ENCODE assay signal across 9 cellular contexts in genomic region chr19:10593820-10594637, GRCh38. TPM values are rescaled to one million over a fixed set of nuclear protein-coding genes. Genes with fewer than 3 reads are reported as not detected.
A peak's percentile ranks its signal among the peaks of the same experiment; 100 is the strongest.
DNase-seq lines count a peak whose midpoint lies in the region; ATAC-seq and TF ChIP-seq lines count a peak whose summit lies in the region.
"Had no signal": no experiment of that assay in that cellular context is flagged by ENCODE, and none has a peak within 500 bp of the region (broad histone marks: within the 10 kb centered on the region; RNA-seq: fewer than 3 reads in every experiment).

No MANE protein-coding gene starts in this region.

- H3K4me3 Mint-ChIP-seq in natural killer cell treated with Interleukin-12 subunit alpha and Interleukin-12 subunit beta and Interleukin-15 and Interleukin-18, amount 100 ng/mL, for 72 hours: peak overlapping the region; percentile 34

- ATAC-seq in HG02798 (IDR thresholded peaks at IDR 0.05; ENCODE audit: poor library complexity, unreplicated experiment) (peak; percentile 46), HG03135 (IDR thresholded peaks at IDR 0.05; ENCODE audit: unreplicated experiment) (no peak), HG03095 (IDR thresholded peaks at IDR 0.05; ENCODE audit: unreplicated experiment) (no peak)
- ATAC-seq in natural killer cell treated with Interleukin-12 subunit alpha and Interleukin-12 subunit beta and Interleukin-15 and Interleukin-18, amount 100 ng/mL, for 72 hours: no peak

- no peaks in the 10 kb centered on the region for H3K36me3 Mint-ChIP-seq in natural killer cell treated with Interleukin-12 subunit alpha and Interleukin-12 subunit beta and Interleukin-15 and Interleukin-18, amount 100 ng/mL, for 72 hours

- CTCF ChIA-PET in HEK293T (lab: Yijun Ruan, JAX): interaction anchor here (0.6 kb wide), 1 partner anchor 1704 kb away, joined by 4 read pairs; no protein-coding TSS in a partner anchor

- H3K27ac Mint-ChIP-seq in natural killer cell treated with Interleukin-12 subunit alpha and Interleukin-12 subunit beta and Interleukin-15 and Interleukin-18, amount 100 ng/mL, for 72 hours: peak overlapping the region in 1 of 2 donors; percentile 90

- no peaks in the 10 kb centered on the region for H3K9me3 Mint-ChIP-seq in natural killer cell treated with Interleukin-12 subunit alpha and Interleukin-12 subunit beta and Interleukin-15 and Interleukin-18, amount 100 ng/mL, for 72 hours

- H3K4me1 Mint-ChIP-seq in natural killer cell treated with Interleukin-12 subunit alpha and Interleukin-12 subunit beta and Interleukin-15 and Interleukin-18, amount 100 ng/mL, for 72 hours (ENCODE audit: low read depth in 2 of 2): peaks cover 22 to 27% of the 10 kb centered on the region in 2 donors

- peak in 10 of 14 donors; percentile 7 to 63 (median 36) for DNase-seq in C1 segment of cervical spinal cord (lab: John Stamatoyannopoulos, UW)
- peak; percentile 25 for DNase-seq in cerebellum (ENCODE audit: low spot score)
- DNase-seq in natural killer cell treated with Interleukin-12 subunit alpha and Interleukin-12 subunit beta and Interleukin-15 and Interleukin-18, amount 100 ng/mL, for 72 hours (ENCODE audit: low spot score): no peak
- no peak for DNase-seq in activated T-cell treated with anti-CD3 and anti-CD28 coated beads for 4 hours
- no peak for DNase-seq in HEK293T (ENCODE audit: extremely low spot score)
- DNase-seq: NCI-H524 had no signal

- no peaks in the 10 kb centered on the region for H3K27me3 Mint-ChIP-seq in natural killer cell treated with Interleukin-12 subunit alpha and Interleukin-12 subunit beta and Interleukin-15 and Interleukin-18, amount 100 ng/mL, for 72 hours

- POLR2A ChIA-PET in HEK293T (lab: Yijun Ruan, JAX): no interaction called here

TF ChIP-seq in HEK293T, 16 proteins besides CTCF, POLR2A, EP300 and RAD21:
- no peak for TF ChIP-seq CTBP1 (IDR thresholded peaks at IDR 0.05; ENCODE audit: borderline replicate concordance)
- TF ChIP-seq FOXA1 (IDR thresholded peaks at IDR 0.05): no peak
- TF ChIP-seq L3MBTL2 (conservative IDR thresholded peaks at IDR 0.05): no peak
- TF ChIP-seq ZNF384 (IDR thresholded peaks at IDR 0.05): no peak
- no peak for TF ChIP-seq TARDBP (IDR thresholded peaks at IDR 0.05)
- no peak for TF ChIP-seq SP1 (IDR thresholded peaks at IDR 0.05)
- no peak for TF ChIP-seq FOXM1 (IDR thresholded peaks at IDR 0.05; ENCODE audit: borderline replicate concordance)
- TF ChIP-seq ARNT (IDR thresholded peaks at IDR 0.05): no peak
- TF ChIP-seq BHLHE40 (IDR thresholded peaks at IDR 0.05; ENCODE audit: borderline replicate concordance): no peak
- TF ChIP-seq LEF1 (IDR thresholded peaks at IDR 0.05; ENCODE audit: borderline replicate concordance): no peak
- TF ChIP-seq PKNOX1 (IDR thresholded peaks at IDR 0.05): no peak
- no peak for TF ChIP-seq SUZ12 (IDR thresholded peaks at IDR 0.05)
- TF ChIP-seq ELF4 (IDR thresholded peaks at IDR 0.05): no peak

RNA-seq across cellular contexts. Expression of gene AP1M2, which starts 6.9 kb away (rescaled TPM):
- 3.0 TPM for total RNA-seq in cerebellum
- total RNA-seq in natural killer cell treated with Interleukin-12 subunit alpha and Interleukin-12 subunit beta and Interleukin-15 and Interleukin-18, amount 100 ng/mL, for 72 hours: not detected

RNA-seq across cellular contexts. Expression of gene CDKN2D, which starts 25.2 kb away (rescaled TPM):
- total RNA-seq in cerebellum: 38.2 TPM
- 10 to 100 TPM; 28.0 to 33.9 TPM for total RNA-seq in natural killer cell treated with Interleukin-12 subunit alpha and Interleukin-12 subunit beta and Interleukin-15 and Interleukin-18, amount 100 ng/mL, for 72 hours

RNA-seq across cellular contexts. Expression of gene KRI1, which starts 28.2 kb away (rescaled TPM):
- 5.9 TPM for total RNA-seq in cerebellum
- 10 to 100 TPM; 50.9 to 89.6 TPM for total RNA-seq in natural killer cell treated with Interleukin-12 subunit alpha and Interleukin-12 subunit beta and Interleukin-15 and Interleukin-18, amount 100 ng/mL, for 72 hours

RNA-seq across cellular contexts. Expression of gene SLC44A2, which starts 31.3 kb away (rescaled TPM):
- 28.6 TPM for total RNA-seq in cerebellum
- 10 to 100 TPM; 63.9 to 67.9 TPM for total RNA-seq in natural killer cell treated with Interleukin-12 subunit alpha and Interleukin-12 subunit beta and Interleukin-15 and Interleukin-18, amount 100 ng/mL, for 72 hours

RNA-seq across cellular contexts. Expression of gene ATG4D, which starts 50.3 kb away (rescaled TPM):
- 10.3 TPM for total RNA-seq in cerebellum
- 10 to 100 TPM; 67.4 to 71.0 TPM for total RNA-seq in natural killer cell treated with Interleukin-12 subunit alpha and Interleukin-12 subunit beta and Interleukin-15 and Interleukin-18, amount 100 ng/mL, for 72 hours

Comparison
In these comparisons a context has a peak if more than half of its experiments do, and no peak if none do; other contexts are left out.
1. DNase-seq: peak in C1 segment of cervical spinal cord (10 of 14) and cerebellum (single experiment); none in natural killer cell treated with Interleukin-12 subunit alpha and Interleukin-12 subunit beta and Interleukin-15 and Interleukin-18, amount 100 ng/mL, for 72 hours (single experiment), activated T-cell treated with anti-CD3 and anti-CD28 coated beads for 4 hours (single experiment) and HEK293T (single experiment).